Comparison of ENCODE assay signal across 27 cellular contexts in the genomic region with DNA sequence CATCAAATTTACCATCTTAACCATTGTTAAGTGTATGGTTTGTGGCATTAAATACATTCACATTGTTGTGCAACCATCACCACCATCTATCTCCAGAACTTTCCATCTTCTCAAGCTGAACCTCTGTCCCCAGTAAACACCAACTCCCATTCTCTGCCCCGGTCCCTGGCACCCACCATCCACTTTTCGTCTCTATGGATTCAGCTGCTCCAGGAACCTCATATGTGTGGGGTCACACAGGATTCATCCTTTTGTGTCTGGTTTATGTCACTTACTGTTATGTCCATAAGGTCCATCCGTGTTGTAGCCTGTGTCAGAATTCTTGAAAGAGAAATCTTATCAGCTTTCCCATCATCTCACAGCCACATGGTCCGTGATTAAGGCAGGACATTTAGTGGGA. TPM values are rescaled to one million over a fixed set of nuclear protein-coding genes. Genes with fewer than 3 reads are reported as not detected.
"Had no signal": no experiment of that assay in that cellular context is flagged by ENCODE, and none has a peak within 500 bp of the region (broad histone marks: within the 10 kb centered on the region; RNA-seq: fewer than 3 reads in every experiment).

No MANE protein-coding gene starts in this region.

- H3K4me2 ChIP-seq: smooth muscle cell had no signal

- H2AFZ ChIP-seq: parathyroid adenoma had no signal

- H3K79me2 ChIP-seq: parathyroid adenoma had no signal

- H3K9me3 ChIP-seq: esophagus squamous epithelium, testis, transverse colon, uterus had no signal

- DNase-seq: activated CD4-positive, alpha-beta T cell treated with anti-CD3 and anti-CD28 coated beads for 1 hour; activated CD4-positive, alpha-beta T cell treated with anti-CD3 and anti-CD28 coated beads, Interleukin-2, amount 10 ng/mL, durations not matched to agents 7 days and 5 days; activated CD8-positive, alpha-beta T cell treated with anti-CD3 and anti-CD28 coated beads, Interleukin-2, amount 10 ng/mL, durations not matched to agents 7 days and 5 days; activated naive CD4-positive, alpha-beta T cell; activated T-cell treated with anti-CD3 and anti-CD28 coated beads, Interleukin-2, amount 50 U/mL, for 24 hours; dermis blood vessel endothelial cell; effector CD4-positive, alpha-beta T cell; esophagus squamous epithelium; foreskin melanocyte; mammary epithelial cell; naive B cell; stimulated activated CD4-positive, alpha-beta T cell treated with anti-CD3 and anti-CD28 coated beads, Interleukin-15, amount 100 ng/mL, for 24 hours; stimulated activated CD4-positive, alpha-beta T cell treated with anti-CD3 and anti-CD28 coated beads, Interleukin-2, amount 100 ng/mL, for 24 hours; stimulated activated naive CD4-positive, alpha-beta T cell treated with Interleukin-2 at 50 U/mL for 16 hours; T1000; testis; transverse colon had no signal

- H3K27me3 ChIP-seq: breast epithelium, testis, transverse colon, uterus had no signal

- H3K36me3 ChIP-seq: breast epithelium, esophagus squamous epithelium, transverse colon, uterus had no signal

- H3K27ac ChIP-seq: breast epithelium, esophagus squamous epithelium, parathyroid adenoma, psoas muscle, testis, transverse colon, uterus had no signal

- ATAC-seq: activated naive CD4-positive, alpha-beta T cell treated with anti-CD3 and anti-CD28 coated beads, Interleukin-2, amount 50 U/mL, for 72 hours; left cardiac atrium; psoas muscle; WTC11 had no signal

- H3K4me1 ChIP-seq: parathyroid adenoma had no signal

- H3K4me3 ChIP-seq: breast epithelium, esophagus squamous epithelium, psoas muscle, smooth muscle cell, testis, transverse colon, uterus had no signal

RNA-seq across cellular contexts. Expression of gene TSPAN32, which starts 16.3 kb away (rescaled TPM):
- total RNA-seq: dermis blood vessel endothelial cell, glomerular endothelial cell, mammary epithelial cell, smooth muscle cell, WTC11 had no signal

RNA-seq across cellular contexts. Expression of gene C11orf21, which starts 16.4 kb away (rescaled TPM):
- total RNA-seq: dermis blood vessel endothelial cell, glomerular endothelial cell, mammary epithelial cell, smooth muscle cell had no signal

RNA-seq across cellular contexts. Expression of gene ASCL2, which starts 47.7 kb away (rescaled TPM):
- total RNA-seq: dermis blood vessel endothelial cell; glomerular endothelial cell; mammary epithelial cell; psoas muscle; smooth muscle cell; T-helper 1 cell treated with Interleukin-12 subunit alpha and Interleukin-12 subunit beta and Interleukin-4 antibody, amounts not matched to agents 30 ng/mL and 1 ng/mL, for 36 hours had no signal
